1 cellular context compared by ENCODE assay signal in genomic region chr7:138460649-138461607, GRCh38.
TF ChIP-seq lines count a peak whose summit lies in the region.

No MANE protein-coding gene starts in this region.

TF ChIP-seq in K562, 482 proteins besides CTCF, POLR2A, EP300 and RAD21 (continued from another document and continues in another):
- TF ChIP-seq NEUROD1 (IDR thresholded peaks at IDR 0.05; ENCODE audit: borderline replicate concordance, low read depth, low read length, partially characterized antibody) (peak; percentile 23), PYGO2 (tag; IDR thresholded peaks at IDR 0.05) (no peak), BRD4 (IDR thresholded peaks at IDR 0.05) (peak; percentile 91; the same call in 1 of the 2 replicates), RFX1 (IDR thresholded peaks at IDR 0.05) (no peak), ZNF175 (CRISPR knock-in tag; IDR thresholded peaks at IDR 0.05; ENCODE audit: low read depth) (no peak), AFF4 (CRISPR knock-in tag; IDR thresholded peaks at IDR 0.05) (peak; percentile 45; the same call in 1 of the 2 replicates), HIVEP1 (CRISPR knock-in tag; IDR thresholded peaks at IDR 0.05) (no peak), MCM3 (IDR thresholded peaks at IDR 0.05) (no peak), CAMTA2 (CRISPR knock-in tag; conservative IDR thresholded peaks at IDR 0.05) (no peak), NR4A1 (CRISPR knock-in tag; IDR thresholded peaks at IDR 0.05) (0 out of 2 replicates have a peak, but pooled peaks have one; percentile 16), NR4A1 (tag; IDR thresholded peaks at IDR 0.05) (no peak; the same call in 1 of the 2 replicates), DDX20 (tag; IDR thresholded peaks at IDR 0.05; ENCODE audit: low read depth) (no peak), ILK (tag; IDR thresholded peaks at IDR 0.05; ENCODE audit: borderline replicate concordance, low read depth) (no peak), ATF4 (CRISPR knock-in tag; IDR thresholded peaks at IDR 0.05) (no peak; the same call in 1 of the 2 replicates), ZC3H11A (IDR thresholded peaks at IDR 0.05; ENCODE audit: low read depth, low read length) (no peak), ZBTB33 (CRISPR knock-in tag; IDR thresholded peaks at IDR 0.05) (peak; percentile 71), MIER1 (IDR thresholded peaks at IDR 0.05; ENCODE audit: low read depth) (peak; percentile 34; the same call in 1 of the 2 replicates), ZNF586 (CRISPR knock-in tag; conservative IDR thresholded peaks at IDR 0.05) (no peak), C11orf30 (IDR thresholded peaks at IDR 0.05; ENCODE audit: low read depth) (no peak), GATAD2B (IDR thresholded peaks at IDR 0.05; ENCODE audit: borderline replicate concordance) (peak; percentile 45), ZNF347 (CRISPR knock-in tag; IDR thresholded peaks at IDR 0.05; ENCODE audit: low read depth) (no peak), THRA (IDR thresholded peaks at IDR 0.05) (no peak), ZNF644 (tag; IDR thresholded peaks at IDR 0.05; ENCODE audit: low read depth) (no peak; the same call in 1 of the 2 replicates), SMARCC2 (IDR thresholded peaks at IDR 0.05; ENCODE audit: low read depth) (peak; percentile 25; the same call in 1 of the 2 replicates), RB1 (IDR thresholded peaks at IDR 0.05; ENCODE audit: low read depth) (peak; percentile 90), KAT2B (IDR thresholded peaks at IDR 0.05; ENCODE audit: low read depth, low read length) (no peak), TBP (optimal IDR thresholded peaks at IDR 0.05; ENCODE audit: low read depth, low read length) (peak; percentile 41), PBX2 (CRISPR knock-in tag; IDR thresholded peaks at IDR 0.05; ENCODE audit: low read depth) (no peak), PBX2 (tag; conservative IDR thresholded peaks at IDR 0.05; ENCODE audit: low read depth) (peak; percentile 93), JUN (IDR thresholded peaks at IDR 0.05; ENCODE audit: borderline replicate concordance, low read depth, low read length) (no peak), JUN (CRISPR knock-in tag; IDR thresholded peaks at IDR 0.05; ENCODE audit: borderline replicate concordance) (peak; percentile 29; the same call in 1 of the 2 replicates), BRCA1 (IDR thresholded peaks at IDR 0.05) (no peak), BRCA1 (CRISPR knock-in tag; IDR thresholded peaks at IDR 0.05) (no peak), USF1 (CRISPR knock-in tag; IDR thresholded peaks at IDR 0.05) (no peak; the same call in 1 of the 2 replicates), TEAD4 (IDR thresholded peaks at IDR 0.05; ENCODE audit: low read length) (no peak; the same call in 1 of the 2 replicates), TEAD4 (CRISPR knock-in tag; IDR thresholded peaks at IDR 0.05; ENCODE audit: borderline replicate concordance) (no peak; the same call in 1 of the 2 replicates), GTF2E2 (tag; IDR thresholded peaks at IDR 0.05) (peak; percentile 25; the same call in 1 of the 2 replicates), BRF2 (IDR thresholded peaks at IDR 0.05; ENCODE audit: borderline replicate concordance, insufficient read depth, insufficient read length) (no peak), ARHGAP35 (IDR thresholded peaks at IDR 0.05; ENCODE audit: partially characterized antibody) (no peak), ZNF232 (CRISPR knock-in tag; IDR thresholded peaks at IDR 0.05) (peak; percentile 14; the same call in 1 of the 2 replicates), ZNF583 (CRISPR knock-in tag; IDR thresholded peaks at IDR 0.05) (0 out of 2 replicates have a peak, but pooled peaks have one; percentile 12), HDAC2 (IDR thresholded peaks at IDR 0.05) (peak; percentile 77), TCF7L2 (IDR thresholded peaks at IDR 0.05; ENCODE audit: low read depth, low read length) (no peak), ZNF764 (CRISPR knock-in tag; IDR thresholded peaks at IDR 0.05; ENCODE audit: low read depth) (0 out of 2 replicates have a peak, but pooled peaks have one; percentile 5), ZNF445 (CRISPR knock-in tag; IDR thresholded peaks at IDR 0.05; ENCODE audit: low read depth) (no peak), ZBTB2 (IDR thresholded peaks at IDR 0.05) (no peak), MAZ (CRISPR knock-in tag; conservative IDR thresholded peaks at IDR 0.05 in 1 of 2, IDR thresholded peaks at IDR 0.05 in 1 of 2) (peak; percentile 18 to 83; a peak in 2 of 4 replicates), ID3 (CRISPR knock-in tag; IDR thresholded peaks at IDR 0.05) (no peak), ID3 (tag; IDR thresholded peaks at IDR 0.05) (peak; percentile 85; the same call in 1 of the 2 replicates), RBFOX2 (IDR thresholded peaks at IDR 0.05; ENCODE audit: low read depth, low read length) (peak; percentile 91), NR2C2 (CRISPR knock-in tag; IDR thresholded peaks at IDR 0.05) (no peak; the same call in 1 of the 2 replicates), NR2C2 (tag; IDR thresholded peaks at IDR 0.05) (no peak; the same call in 1 of the 2 replicates), E2F1 (CRISPR knock-in tag; IDR thresholded peaks at IDR 0.05) (peak; percentile 55)
